In genomic region chr16:27189335-27189972, GRCh38 we compare ENCODE assay signal across 16 cellular contexts. TPM values are rescaled to one million over a fixed set of nuclear protein-coding genes. Genes with fewer than 3 reads are reported as not detected.
DNase-seq lines count a peak whose midpoint lies in the region; ATAC-seq and TF ChIP-seq lines count a peak whose summit lies in the region.
"Had no signal": no experiment of that assay in that cellular context is flagged by ENCODE, and none has a peak within 500 bp of the region (broad histone marks: within the 10 kb centered on the region; RNA-seq: fewer than 3 reads in every experiment).

No MANE protein-coding gene starts in this region.

- no peak for ATAC-seq in activated T-helper 17 cell treated with anti-CD3 and anti-CD28 coated beads, Interleukin-2, amount 50 U/mL, for 72 hours (replicated peaks)
- ATAC-seq: activated CD8-positive, alpha-beta memory T cell treated with anti-CD3 and anti-CD28 coated beads, Interleukin-2, amount 10 ng/mL, durations not matched to agents 7 days and 5 days; heart right ventricle; naive thymus-derived CD4-positive, alpha-beta T cell had no signal

- no peak overlapping the region for H3K4me3 Mint-ChIP-seq in activated T-helper 17 cell treated with anti-CD3 and anti-CD28 coated beads, Interleukin-2, amount 50 U/mL, for 72 hours
- no peak overlapping the region for H3K4me3 Mint-ChIP-seq in nephron
- H3K4me3 Mint-ChIP-seq: activated CD8-positive, alpha-beta memory T cell treated with anti-CD3 and anti-CD28 coated beads, Interleukin-2, amount 10 ng/mL, durations not matched to agents 7 days and 5 days; CD4-positive, alpha-beta memory T cell; naive thymus-derived CD4-positive, alpha-beta T cell had no signal

- no peaks in the 10 kb centered on the region for H3K9me3 Mint-ChIP-seq in activated T-helper 17 cell treated with anti-CD3 and anti-CD28 coated beads, Interleukin-2, amount 50 U/mL, for 72 hours
- no peaks in the 10 kb centered on the region for H3K9me3 Mint-ChIP-seq in nephron
- H3K9me3 Mint-ChIP-seq: CD4-positive, alpha-beta memory T cell had no signal

- TF ChIP-seq CTCF in nephron (IDR thresholded peaks at IDR 0.05; ENCODE audit: unreplicated experiment in 3 of 3) = no peak

- no peaks in the 10 kb centered on the region for H3K27me3 Mint-ChIP-seq in activated T-helper 17 cell treated with anti-CD3 and anti-CD28 coated beads, Interleukin-2, amount 50 U/mL, for 72 hours
- no peaks in the 10 kb centered on the region for H3K27me3 Mint-ChIP-seq in nephron (ENCODE audit: low read depth)
- H3K27me3 Mint-ChIP-seq: activated CD8-positive, alpha-beta memory T cell treated with anti-CD3 and anti-CD28 coated beads, Interleukin-2, amount 10 ng/mL, durations not matched to agents 7 days and 5 days; CD4-positive, alpha-beta memory T cell; naive thymus-derived CD4-positive, alpha-beta T cell had no signal

- DNase-seq in DMS53 (lab: John Stamatoyannopoulos, UW) (peak; percentile 6), DMS53 treated with DMSO at 0.1 percent for 48 hours (lab: John Stamatoyannopoulos, UW; ENCODE audit: unreplicated experiment) (no peak), NCI-H1092 (lab: John Stamatoyannopoulos, UW) (peak; percentile 48), NCI-H1436 (lab: John Stamatoyannopoulos, UW) (no peak), cortex of kidney (lab: John Stamatoyannopoulos, UW) (no peak)
- no peak for DNase-seq in effector CD4-positive, alpha-beta T cell
- DNase-seq: activated CD8-positive, alpha-beta memory T cell treated with anti-CD3 and anti-CD28 coated beads, Interleukin-2, amount 10 ng/mL, durations not matched to agents 7 days and 5 days; activated naive CD4-positive, alpha-beta T cell; CD4-positive, alpha-beta memory T cell; GF-D8; heart right ventricle; naive thymus-derived CD4-positive, alpha-beta T cell; stimulated activated CD4-positive, alpha-beta T cell treated with anti-CD3 and anti-CD28 coated beads, Interleukin-1b, Interleukin-23, amount 100 ng/mL, for 48 hours; testis had no signal

- H3K4me1 Mint-ChIP-seq in activated T-helper 17 cell treated with anti-CD3 and anti-CD28 coated beads, Interleukin-2, amount 50 U/mL, for 72 hours = no peaks in the 10 kb centered on the region
- peaks cover 18% of the 10 kb centered on the region for H3K4me1 Mint-ChIP-seq in nephron
- H3K4me1 Mint-ChIP-seq: activated CD8-positive, alpha-beta memory T cell treated with anti-CD3 and anti-CD28 coated beads, Interleukin-2, amount 10 ng/mL, durations not matched to agents 7 days and 5 days had no signal

- H3K27ac Mint-ChIP-seq in activated T-helper 17 cell treated with anti-CD3 and anti-CD28 coated beads, Interleukin-2, amount 50 U/mL, for 72 hours = peak overlapping the region; percentile 26
- peak overlapping the region; percentile 19 to 70 (median 32) for H3K27ac Mint-ChIP-seq in nephron
- H3K27ac Mint-ChIP-seq: activated CD8-positive, alpha-beta memory T cell treated with anti-CD3 and anti-CD28 coated beads, Interleukin-2, amount 10 ng/mL, durations not matched to agents 7 days and 5 days had no signal

- H3K36me3 Mint-ChIP-seq in activated T-helper 17 cell treated with anti-CD3 and anti-CD28 coated beads, Interleukin-2, amount 50 U/mL, for 72 hours (ENCODE audit: low read depth) = no peaks in the 10 kb centered on the region
- no peaks in the 10 kb centered on the region for H3K36me3 Mint-ChIP-seq in nephron (ENCODE audit: low read depth)
- H3K36me3 Mint-ChIP-seq: activated CD8-positive, alpha-beta memory T cell treated with anti-CD3 and anti-CD28 coated beads, Interleukin-2, amount 10 ng/mL, durations not matched to agents 7 days and 5 days; CD4-positive, alpha-beta memory T cell had no signal

RNA-seq across cellular contexts. Expression of gene KDM8, which starts 13.9 kb away (rescaled TPM):
- total RNA-seq in activated T-helper 17 cell treated with anti-CD3 and anti-CD28 coated beads, Interleukin-2, amount 50 U/mL, for 72 hours = 1 to 10 TPM; 7.7 to 9.1 TPM

Comparison
In these comparisons a context has a peak if more than half of its experiments do, and no peak if none do; other contexts are left out.
1. DNase-seq: peak in DMS53 (single experiment) and NCI-H1092 (single experiment); none in DMS53 treated with DMSO at 0.1 percent for 48 hours (single experiment), effector CD4-positive, alpha-beta T cell (single experiment), NCI-H1436 (single experiment) and cortex of kidney (single experiment).